11 cellular contexts compared by ENCODE assay signal in genomic region chr20:16554766-16555543, GRCh38.
"Had no signal": no experiment of that assay in that cellular context is flagged by ENCODE, and none has a peak within 500 bp of the region (broad histone marks: within the 10 kb centered on the region; RNA-seq: fewer than 3 reads in every experiment).

No MANE protein-coding gene starts in this region.

- H3K4me3 ChIP-seq: skin epidermis, thyroid gland had no signal

- DNase-seq: activated CD4-positive, alpha-beta T cell treated with anti-CD3 and anti-CD28 coated beads, Interleukin-2, amount 50 U/mL, for 1 hour; activated CD4-positive, CD25-positive, alpha-beta regulatory T cell; activated naive CD4-positive, alpha-beta T cell treated with anti-CD3 and anti-CD28 coated beads for 36 hours; activated T-cell treated with anti-CD3 and anti-CD28 coated beads for 4 hours; foreskin melanocyte; kidney; thyroid gland had no signal

- FAIRE-seq: colon, kidney, urothelium cell line had no signal

- H3K9me3 ChIP-seq: thyroid gland had no signal

- H3K36me3 ChIP-seq: thyroid gland had no signal

- H3K27me3 ChIP-seq: thyroid gland had no signal

- ATAC-seq: activated T-helper 17 cell treated with anti-CD3 and anti-CD28 coated beads, Interleukin-2, amount 50 U/mL, for 72 hours had no signal
